Comparison of ENCODE assay signal across 38 cellular contexts in the genomic region with DNA sequence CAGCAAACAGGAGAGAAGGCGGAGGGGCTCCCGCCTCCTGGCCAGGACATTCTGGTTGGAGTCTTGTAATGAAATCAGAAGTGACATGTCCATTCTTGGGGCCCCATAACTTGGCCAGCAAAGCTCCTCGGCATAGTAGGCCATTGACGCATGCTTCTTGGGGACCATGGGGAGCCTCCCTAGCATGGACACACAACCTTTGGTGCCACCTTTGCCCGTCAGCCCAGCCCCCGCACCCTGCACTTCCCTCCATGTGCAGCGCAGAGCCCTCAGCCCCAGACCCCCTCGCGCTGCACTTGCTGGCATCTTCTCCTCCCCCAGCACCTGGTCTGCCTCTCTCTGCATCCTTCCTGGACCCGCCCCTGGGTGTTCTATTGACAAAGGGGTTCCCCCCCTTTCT. TPM values are rescaled to one million over a fixed set of nuclear protein-coding genes. Genes with fewer than 3 reads are reported as not detected.
"Had no signal": no experiment of that assay in that cellular context is flagged by ENCODE, and none has a peak within 500 bp of the region (broad histone marks: within the 10 kb centered on the region; RNA-seq: fewer than 3 reads in every experiment).

No MANE protein-coding gene starts in this region.

- H3K27ac ChIP-seq: ascending aorta, cardiac muscle cell, VCaP had no signal

- H3K36me3 ChIP-seq: ascending aorta, cardiac muscle cell had no signal

- H3K27me3 ChIP-seq: ascending aorta had no signal

- H3K36me3 Mint-ChIP-seq: activated naive CD4-positive, alpha-beta T cell treated with anti-CD3 and anti-CD28 coated beads, Interleukin-2, amount 10 ng/mL, durations not matched to agents 7 days and 5 days; activated naive CD4-positive, alpha-beta T cell treated with anti-CD3 and anti-CD28 coated beads, Interleukin-2, amount 50 U/mL, for 24 hours; activated naive CD8-positive, alpha-beta T cell; activated naive CD8-positive, alpha-beta T cell treated with anti-CD3 and anti-CD28 coated beads, Interleukin-2, amount 10 ng/mL, durations not matched to agents 7 days and 5 days; brain had no signal

- H3K27ac Mint-ChIP-seq: activated B cell treated with CpG ODN at 0.5 μM for 24 hours; activated CD4-positive, alpha-beta memory T cell treated with anti-CD3 and anti-CD28 coated beads, Interleukin-2, amount 10 ng/mL, durations not matched to agents 7 days and 5 days; activated CD4-positive, alpha-beta T cell treated with anti-CD3 and anti-CD28 coated beads for 36 hours; activated CD4-positive, alpha-beta T cell treated with anti-CD3 and anti-CD28 coated beads, Interleukin-2, amount 10 ng/mL, durations not matched to agents 7 days and 5 days; activated CD8-positive, alpha-beta T cell treated with anti-CD3 and anti-CD28 coated beads, Interleukin-2, amount 10 ng/mL, durations not matched to agents 7 days and 5 days; activated naive CD4-positive, alpha-beta T cell treated with anti-CD3 and anti-CD28 coated beads, Interleukin-2, amount 10 ng/mL, durations not matched to agents 7 days and 5 days; activated naive CD4-positive, alpha-beta T cell treated with anti-CD3 and anti-CD28 coated beads, Interleukin-2, amount 50 U/mL, for 24 hours; activated naive CD8-positive, alpha-beta T cell; activated naive CD8-positive, alpha-beta T cell treated with anti-CD3 and anti-CD28 coated beads, Interleukin-2, amount 10 ng/mL, durations not matched to agents 7 days and 5 days; activated naive CD8-positive, alpha-beta T cell treated with anti-CD3 and anti-CD28 coated beads, Interleukin-2, amount 50 U/mL, for 24 hours; activated T-cell treated with anti-CD3 and anti-CD28 coated beads, Interleukin-2, amount 50 U/mL, for 24 hours; activated T-helper 2 cell treated with anti-CD3 and anti-CD28 coated beads, Interferon-gamma antibody, Interleukin-2, Interleukin-4, amounts not matched to agents 10 μg/mL and 5 μg/mL and 100 μg/mL, durations not matched to agents 14 hours and 24 hours and 36 hours; T-helper 1 cell treated with Interleukin-12 subunit alpha and Interleukin-12 subunit beta and Interleukin-4 antibody, amounts not matched to agents 30 μg/mL and 1 μg/mL, for 36 hours; T-helper 2 cell treated with Interferon-gamma antibody and Interleukin-4, amounts not matched to agents 5 μg/mL and 100 μg/mL, for 36 hours had no signal

- H3K4me3 Mint-ChIP-seq: activated B cell treated with CpG ODN at 0.5 μM for 24 hours; activated CD4-positive, alpha-beta memory T cell treated with anti-CD3 and anti-CD28 coated beads, Interleukin-2, amount 10 ng/mL, durations not matched to agents 7 days and 5 days; activated CD4-positive, alpha-beta T cell treated with anti-CD3 and anti-CD28 coated beads for 36 hours; activated CD4-positive, alpha-beta T cell treated with anti-CD3 and anti-CD28 coated beads, Interleukin-2, amount 10 ng/mL, durations not matched to agents 7 days and 5 days; activated CD8-positive, alpha-beta T cell treated with anti-CD3 and anti-CD28 coated beads, Interleukin-2, amount 10 ng/mL, durations not matched to agents 7 days and 5 days; activated naive CD4-positive, alpha-beta T cell treated with anti-CD3 and anti-CD28 coated beads, Interleukin-2, amount 10 ng/mL, durations not matched to agents 7 days and 5 days; activated naive CD4-positive, alpha-beta T cell treated with anti-CD3 and anti-CD28 coated beads, Interleukin-2, amount 50 U/mL, for 24 hours; activated naive CD8-positive, alpha-beta T cell; activated naive CD8-positive, alpha-beta T cell treated with anti-CD3 and anti-CD28 coated beads, Interleukin-2, amount 10 ng/mL, durations not matched to agents 7 days and 5 days; activated naive CD8-positive, alpha-beta T cell treated with anti-CD3 and anti-CD28 coated beads, Interleukin-2, amount 50 U/mL, for 24 hours; activated T-cell treated with anti-CD3 and anti-CD28 coated beads, Interleukin-2, amount 50 U/mL, for 24 hours; brain; central memory CD8-positive, alpha-beta T cell; T-helper 1 cell treated with Interleukin-12 subunit alpha and Interleukin-12 subunit beta and Interleukin-4 antibody, amounts not matched to agents 30 μg/mL and 1 μg/mL, for 36 hours; T-helper 2 cell treated with Interferon-gamma antibody and Interleukin-4, amounts not matched to agents 5 μg/mL and 100 μg/mL, for 36 hours had no signal

- H3K4me1 Mint-ChIP-seq: activated B cell treated with CpG ODN at 0.5 μM for 24 hours; activated CD4-positive, alpha-beta memory T cell treated with anti-CD3 and anti-CD28 coated beads, Interleukin-2, amount 10 ng/mL, durations not matched to agents 7 days and 5 days; activated CD4-positive, alpha-beta T cell treated with anti-CD3 and anti-CD28 coated beads for 36 hours; activated CD4-positive, alpha-beta T cell treated with anti-CD3 and anti-CD28 coated beads, Interleukin-2, amount 10 ng/mL, durations not matched to agents 7 days and 5 days; activated naive CD4-positive, alpha-beta T cell treated with anti-CD3 and anti-CD28 coated beads, Interleukin-2, amount 10 ng/mL, durations not matched to agents 7 days and 5 days; activated naive CD4-positive, alpha-beta T cell treated with anti-CD3 and anti-CD28 coated beads, Interleukin-2, amount 50 U/mL, for 24 hours; central memory CD8-positive, alpha-beta T cell had no signal

- H3K4me3 ChIP-seq: ascending aorta, cardiac muscle cell had no signal

- H3K9me3 Mint-ChIP-seq: activated B cell treated with CpG ODN at 0.5 μM for 24 hours; activated CD4-positive, alpha-beta memory T cell treated with anti-CD3 and anti-CD28 coated beads, Interleukin-2, amount 10 ng/mL, durations not matched to agents 7 days and 5 days; activated CD4-positive, alpha-beta T cell treated with anti-CD3 and anti-CD28 coated beads, Interleukin-2, amount 10 ng/mL, durations not matched to agents 7 days and 5 days; activated naive CD4-positive, alpha-beta T cell treated with anti-CD3 and anti-CD28 coated beads, Interleukin-2, amount 10 ng/mL, durations not matched to agents 7 days and 5 days; activated naive CD4-positive, alpha-beta T cell treated with anti-CD3 and anti-CD28 coated beads, Interleukin-2, amount 50 U/mL, for 24 hours; activated naive CD8-positive, alpha-beta T cell treated with anti-CD3 and anti-CD28 coated beads, Interleukin-2, amount 10 ng/mL, durations not matched to agents 7 days and 5 days; activated naive CD8-positive, alpha-beta T cell treated with anti-CD3 and anti-CD28 coated beads, Interleukin-2, amount 50 U/mL, for 24 hours; activated T-cell treated with anti-CD3 and anti-CD28 coated beads, Interleukin-2, amount 50 U/mL, for 24 hours; activated T-helper 2 cell treated with anti-CD3 and anti-CD28 coated beads, Interferon-gamma antibody, Interleukin-2, Interleukin-4, amounts not matched to agents 10 μg/mL and 5 μg/mL and 100 μg/mL, durations not matched to agents 14 hours and 24 hours and 36 hours; central memory CD8-positive, alpha-beta T cell; T-helper 1 cell treated with Interleukin-12 subunit alpha and Interleukin-12 subunit beta and Interleukin-4 antibody, amounts not matched to agents 30 μg/mL and 1 μg/mL, for 36 hours; T-helper 2 cell treated with Interferon-gamma antibody and Interleukin-4, amounts not matched to agents 5 μg/mL and 100 μg/mL, for 36 hours had no signal

- H3K9me3 ChIP-seq: ascending aorta had no signal

- DNase-seq: activated B cell treated with CpG ODN at 0.5 μM for 24 hours; activated CD4-positive, alpha-beta memory T cell treated with anti-CD3 and anti-CD28 coated beads, Interleukin-2, amount 10 ng/mL, durations not matched to agents 7 days and 5 days; activated CD4-positive, alpha-beta T cell treated with anti-CD3 and anti-CD28 coated beads for 1 hour; activated CD4-positive, alpha-beta T cell treated with anti-CD3 and anti-CD28 coated beads for 36 hours; activated CD4-positive, alpha-beta T cell treated with anti-CD3 and anti-CD28 coated beads for 48 hours; activated CD4-positive, alpha-beta T cell treated with anti-CD3 and anti-CD28 coated beads, Interleukin-2, amount 10 ng/mL, durations not matched to agents 7 days and 5 days; activated CD4-positive, alpha-beta T cell treated with anti-CD3 and anti-CD28 coated beads, Interleukin-2, amount 50 U/mL, for 48 hours; activated CD8-positive, alpha-beta memory T cell treated with anti-CD3 and anti-CD28 coated beads for 24 hours; activated CD8-positive, alpha-beta memory T cell treated with anti-CD3 and anti-CD28 coated beads, Interleukin-2, amount 50 U/mL, for 4 hours; activated CD8-positive, alpha-beta T cell treated with anti-CD3 and anti-CD28 coated beads, Interleukin-2, amount 10 ng/mL, durations not matched to agents 7 days and 5 days; activated effector memory CD4-positive, alpha-beta T cell treated with Interleukin-2 at 50 U/mL for 16 hours; activated gamma-delta T cell; activated naive CD4-positive, alpha-beta T cell treated with anti-CD3 and anti-CD28 coated beads, Interleukin-2, amount 10 ng/mL, durations not matched to agents 7 days and 5 days; activated naive CD4-positive, alpha-beta T cell treated with Interleukin-2 at 50 U/mL for 16 hours; activated naive CD8-positive, alpha-beta T cell treated with anti-CD3 and anti-CD28 coated beads, Interleukin-2, amount 10 ng/mL, durations not matched to agents 7 days and 5 days; activated naive CD8-positive, alpha-beta T cell treated with anti-CD3 and anti-CD28 coated beads, Interleukin-2, amount 50 U/mL, for 24 hours; activated T-cell treated with anti-CD3 and anti-CD28 coated beads, Interleukin-2, amount 50 U/mL, for 24 hours; activated T-cell treated with anti-CD3 and anti-CD28 coated beads, Interleukin-2, amount 50 U/mL, for 48 hours; amygdala; anterior cingulate cortex; caudate nucleus; cerebellar nuclear complex; T-helper 1 cell; T-helper 2 cell; T-helper 9 cell had no signal

- H3K4me1 ChIP-seq: ascending aorta had no signal

- H3K27me3 Mint-ChIP-seq: activated CD4-positive, alpha-beta memory T cell treated with anti-CD3 and anti-CD28 coated beads, Interleukin-2, amount 10 ng/mL, durations not matched to agents 7 days and 5 days had no signal

RNA-seq across cellular contexts. Expression of a gene that starts 23.1 kb away (rescaled TPM):
- total RNA-seq: activated B cell treated with CpG ODN at 0.5 μM for 24 hours; activated CD4-positive, alpha-beta memory T cell treated with anti-CD3 and anti-CD28 coated beads, Interleukin-2, amount 10 ng/mL, durations not matched to agents 7 days and 5 days; activated CD4-positive, alpha-beta T cell treated with anti-CD3 and anti-CD28 coated beads for 36 hours; activated CD4-positive, alpha-beta T cell treated with anti-CD3 and anti-CD28 coated beads, Interleukin-2, amount 10 ng/mL, durations not matched to agents 7 days and 5 days; activated CD8-positive, alpha-beta T cell treated with anti-CD3 and anti-CD28 coated beads, Interleukin-2, amount 10 ng/mL, durations not matched to agents 7 days and 5 days; activated naive CD8-positive, alpha-beta T cell treated with anti-CD3 and anti-CD28 coated beads, Interleukin-2, amount 10 ng/mL, durations not matched to agents 7 days and 5 days; activated T-helper 2 cell treated with anti-CD3 and anti-CD28 coated beads, Interferon-gamma antibody, Interleukin-2, Interleukin-4, amounts not matched to agents 10 μg/mL and 5 μg/mL and 100 μg/mL, durations not matched to agents 14 hours and 24 hours and 36 hours; bronchial epithelial cell; cardiac muscle cell; chondrocyte had no signal
- polyA plus RNA-seq: adipose tissue, cardiac muscle cell had no signal
